In genomic region chr12:57823908-57824640, GRCh38 we compare ENCODE assay signal across 14 cellular contexts.
"Had no signal": no experiment of that assay in that cellular context is flagged by ENCODE, and none has a peak within 500 bp of the region (broad histone marks: within the 10 kb centered on the region; RNA-seq: fewer than 3 reads in every experiment).

No MANE protein-coding gene starts in this region.

- H3K4me1 Mint-ChIP-seq: endodermal cell, neural crest cell had no signal

- H3K4me3 Mint-ChIP-seq: endodermal cell, neural crest cell had no signal

- H3K9me3 ChIP-seq: ovary, transverse colon had no signal

- H3K27me3 ChIP-seq: hepatocyte, ovary, transverse colon had no signal

- DNase-seq: activated effector memory CD4-positive, alpha-beta T cell treated with Interleukin-2 at 50 U/mL for 16 hours; anterior cingulate cortex; dermis blood vessel endothelial cell; kidney; stimulated activated CD4-positive, alpha-beta T cell treated with anti-CD3 and anti-CD28 coated beads, Interleukin-12 subunit alpha, Interleukin-12 subunit beta, amount 100 ng/mL, for 4 hours; stimulated activated CD4-positive, alpha-beta T cell treated with anti-CD3 and anti-CD28 coated beads, Interleukin-2, amount 100 ng/mL, for 24 hours; T-helper 9 cell; transverse colon had no signal

- H3K36me3 Mint-ChIP-seq: activated naive CD4-positive, alpha-beta T cell treated with anti-CD3 and anti-CD28 coated beads, Interleukin-2, amount 50 U/mL, for 72 hours had no signal

- H3K36me3 ChIP-seq: ovary had no signal

- H3K27ac Mint-ChIP-seq: endodermal cell had no signal

- ATAC-seq: activated naive CD4-positive, alpha-beta T cell treated with anti-CD3 and anti-CD28 coated beads, Interleukin-2, amount 50 U/mL, for 72 hours had no signal

- H3K4me3 ChIP-seq: hepatocyte, ovary, SK-N-MC, transverse colon had no signal

- H3K9me3 Mint-ChIP-seq: activated naive CD4-positive, alpha-beta T cell treated with anti-CD3 and anti-CD28 coated beads, Interleukin-2, amount 50 U/mL, for 72 hours; endodermal cell; neural crest cell had no signal

- H3K27ac ChIP-seq: hepatocyte, ovary, SK-N-MC, transverse colon had no signal
